Comparison of ENCODE assay signal across 21 cellular contexts in the genomic region with DNA sequence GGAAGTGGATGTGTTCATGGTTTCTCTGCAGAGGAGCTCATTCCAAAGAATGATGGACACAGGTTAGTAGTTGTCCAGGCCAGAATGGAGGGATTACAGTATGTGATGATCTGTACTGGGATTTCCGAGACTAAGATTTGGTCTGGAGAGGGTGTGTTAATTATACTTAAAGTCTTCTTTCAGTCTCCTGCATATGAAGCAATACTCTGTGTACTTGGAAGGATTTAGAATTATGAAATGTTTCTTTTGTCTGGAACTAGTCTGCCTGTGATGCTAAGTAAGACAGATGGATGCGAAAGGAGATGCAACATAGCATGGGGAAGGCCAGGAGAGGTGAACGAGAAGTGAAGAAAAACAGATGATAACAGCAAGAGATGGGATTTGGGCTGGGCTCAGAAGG.
A peak's percentile ranks its signal among the peaks of the same experiment; 100 is the strongest.
DNase-seq lines count a peak whose midpoint lies in the region; ATAC-seq and TF ChIP-seq lines count a peak whose summit lies in the region.
"Had no signal": no experiment of that assay in that cellular context is flagged by ENCODE, and none has a peak within 500 bp of the region (broad histone marks: within the 10 kb centered on the region; RNA-seq: fewer than 3 reads in every experiment).

No MANE protein-coding gene starts in this region.

- H3K4me1 ChIP-seq in BLaER1 (peaks cover 46% of the 10 kb centered on the region), PC-3 (ENCODE audit: insufficient read depth, low read length) (peaks cover 28% of the 10 kb centered on the region), left lung (peaks cover 3 to 19% of the 10 kb centered on the region in 2 donors)
- H3K4me1 ChIP-seq: colonic mucosa, HAP-1 had no signal

- no peaks in the 10 kb centered on the region for H3K9me2 ChIP-seq in PC-3 (replicated peaks; ENCODE audit: low read length)

- H3K4me3 ChIP-seq in BLaER1 (no peak overlapping the region), PC-3 (ENCODE audit: low read length) (no peak overlapping the region), left lung (no peak overlapping the region)
- H3K4me3 ChIP-seq: colonic mucosa, HAP-1, skin epidermis, thyroid gland had no signal

- no peak overlapping the region for H3K27ac Mint-ChIP-seq in natural killer cell
- H3K27ac Mint-ChIP-seq: activated naive CD4-positive, alpha-beta T cell treated with anti-CD3 and anti-CD28 coated beads, Interleukin-2, amount 10 ng/mL, durations not matched to agents 7 days and 5 days; activated T-cell treated with anti-CD3 and anti-CD28 coated beads, Interleukin-2, amount 50 U/mL, for 24 hours; CD8-positive, alpha-beta memory T cell; natural killer cell treated with Interleukin-12 subunit alpha and Interleukin-12 subunit beta and Interleukin-15 and Interleukin-18, amount 100 ng/mL, for 72 hours had no signal

- H3K36me3 Mint-ChIP-seq in natural killer cell, result no peaks in the 10 kb centered on the region
- H3K36me3 Mint-ChIP-seq: activated naive CD4-positive, alpha-beta T cell treated with anti-CD3 and anti-CD28 coated beads, Interleukin-2, amount 10 ng/mL, durations not matched to agents 7 days and 5 days; CD8-positive, alpha-beta memory T cell; natural killer cell treated with Interleukin-12 subunit alpha and Interleukin-12 subunit beta and Interleukin-15 and Interleukin-18, amount 100 ng/mL, for 72 hours had no signal

- no TSS peak for BruUV-seq in PC-3 (replicated peaks; lab: Mats Ljungman, UMichigan)

- no peak for ATAC-seq in PC-3
- peak; percentile 75 for ATAC-seq in esophagus mucosa
- ATAC-seq in left lung, result peak; percentile 39
- no peak for ATAC-seq in GM19397 (IDR thresholded peaks at IDR 0.05; ENCODE audit: unreplicated experiment)
- no peak for ATAC-seq in natural killer cell
- ATAC-seq: stimulated activated naive CD8-positive, alpha-beta T cell treated with anti-CD3 and anti-CD28 coated beads, Interleukin-15, Interleukin-2, amounts not matched to agents 100 U/mL and 50 U/mL, for 24 hours had no signal

- DNase-seq in PC-3, result no peak
- DNase-seq in left lung, result no peak
- no peak for DNase-seq in NK-92 (lab: John Stamatoyannopoulos, UW; ENCODE audit: unreplicated experiment)
- DNase-seq in natural killer cell, result no peak
- DNase-seq in NCI-H1694 (lab: John Stamatoyannopoulos, UW), result no peak
- DNase-seq: activated CD4-positive, CD25-positive, alpha-beta regulatory T cell treated with anti-CD3 and anti-CD28 coated beads, Interleukin-2, amount 50 U/mL, for 72 hours; activated naive CD4-positive, alpha-beta T cell treated with anti-CD3 and anti-CD28 coated beads, Interleukin-2, amount 10 ng/mL, durations not matched to agents 7 days and 5 days; activated T-cell treated with anti-CD3 and anti-CD28 coated beads, Interleukin-2, amount 50 U/mL, for 24 hours; CD8-positive, alpha-beta memory T cell; DMS79 treated with DMSO at 0.1 percent for 48 hours; NCI-H1417 treated with DMSO at 0.1 percent for 48 hours; NCI-H524; stimulated activated naive CD8-positive, alpha-beta T cell treated with anti-CD3 and anti-CD28 coated beads, Interleukin-15, Interleukin-2, amounts not matched to agents 100 U/mL and 50 U/mL, for 24 hours had no signal

- CTCF ChIA-PET in PC-3 (lab: Charles Lee), result no interaction called here

- peaks cover 0 to 10% of the 10 kb centered on the region in 2 donors for H3K4me1 Mint-ChIP-seq in natural killer cell
- H3K4me1 Mint-ChIP-seq: activated naive CD4-positive, alpha-beta T cell treated with anti-CD3 and anti-CD28 coated beads, Interleukin-2, amount 10 ng/mL, durations not matched to agents 7 days and 5 days had no signal

- intact Hi-C loops in PC-3 (cut with micrococcal nuclease), result no loop called here
- intact Hi-C loops in left lung (cut with DNase I), result no loop called here
- intact Hi-C loops in natural killer cell (cut with micrococcal nuclease), result no loop called here

- no peaks in the 10 kb centered on the region for H3K79me2 ChIP-seq in PC-3 (ENCODE audit: low read length)

- H3K9me3 ChIP-seq in BLaER1 (no peaks in the 10 kb centered on the region), PC-3 (ENCODE audit: low read length) (no peaks in the 10 kb centered on the region), left lung (no peaks in the 10 kb centered on the region)
- H3K9me3 ChIP-seq: colonic mucosa, HAP-1, thyroid gland had no signal

- H3K9me3 Mint-ChIP-seq in natural killer cell, result no peaks in the 10 kb centered on the region
- H3K9me3 Mint-ChIP-seq: activated naive CD4-positive, alpha-beta T cell treated with anti-CD3 and anti-CD28 coated beads, Interleukin-2, amount 10 ng/mL, durations not matched to agents 7 days and 5 days; activated T-cell treated with anti-CD3 and anti-CD28 coated beads, Interleukin-2, amount 50 U/mL, for 24 hours; natural killer cell treated with Interleukin-12 subunit alpha and Interleukin-12 subunit beta and Interleukin-15 and Interleukin-18, amount 100 ng/mL, for 72 hours had no signal

- H2AFZ ChIP-seq in PC-3 (ENCODE audit: low read length), result no peak overlapping the region

- no peaks in the 10 kb centered on the region for H3F3A ChIP-seq in PC-3 (ENCODE audit: low read length, unreplicated experiment)

- no peak overlapping the region for H3K4me3 Mint-ChIP-seq in natural killer cell
- H3K4me3 Mint-ChIP-seq: activated naive CD4-positive, alpha-beta T cell treated with anti-CD3 and anti-CD28 coated beads, Interleukin-2, amount 10 ng/mL, durations not matched to agents 7 days and 5 days; activated T-cell treated with anti-CD3 and anti-CD28 coated beads, Interleukin-2, amount 50 U/mL, for 24 hours; CD8-positive, alpha-beta memory T cell; natural killer cell treated with Interleukin-12 subunit alpha and Interleukin-12 subunit beta and Interleukin-15 and Interleukin-18, amount 100 ng/mL, for 72 hours had no signal

- no peak overlapping the region for H3K27ac ChIP-seq in BLaER1
- peak overlapping the region; percentile 49 for H3K27ac ChIP-seq in PC-3 (ENCODE audit: low read length)
- H3K27ac ChIP-seq in left lung, result peak overlapping the region in 1 of 2 donors; percentile 11
- H3K27ac ChIP-seq: colonic mucosa, skin epidermis, thyroid gland had no signal

- no peaks in the 10 kb centered on the region for H3K27me3 ChIP-seq in BLaER1
- no peaks in the 10 kb centered on the region for H3K27me3 ChIP-seq in PC-3 (ENCODE audit: low read length)
- no peaks in the 10 kb centered on the region for H3K27me3 ChIP-seq in left lung
- H3K27me3 ChIP-seq: colonic mucosa, thyroid gland had no signal

- H3K36me3 ChIP-seq in BLaER1 (no peaks in the 10 kb centered on the region), PC-3 (ENCODE audit: low read depth, low read length) (no peaks in the 10 kb centered on the region), left lung (no peaks in the 10 kb centered on the region)
- H3K36me3 ChIP-seq: colonic mucosa, HAP-1, thyroid gland had no signal

- POLR2A ChIA-PET in PC-3 (lab: Charles Lee; ENCODE audit: unreplicated experiment), result interaction anchor here (0.6 kb wide), 2 partner anchors 103 to 154 kb away, joined by 3 read pairs; no protein-coding TSS in a partner anchor

- TF ChIP-seq CTCF in PC-3 (conservative IDR thresholded peaks at IDR 0.05; ENCODE audit: low read depth, low read length) (no peak), left lung (IDR thresholded peaks at IDR 0.05) (no peak), natural killer cell (IDR thresholded peaks at IDR 0.05) (no peak)

- H3K4me2 ChIP-seq in BLaER1 (peak overlapping the region; percentile 55), PC-3 (ENCODE audit: low read length) (no peak overlapping the region)

- H3K27me3 Mint-ChIP-seq in natural killer cell (ENCODE audit: low read depth in 2 of 2), result peaks cover 0 to 3% of the 10 kb centered on the region in 2 donors
- H3K27me3 Mint-ChIP-seq: activated naive CD4-positive, alpha-beta T cell treated with anti-CD3 and anti-CD28 coated beads, Interleukin-2, amount 10 ng/mL, durations not matched to agents 7 days and 5 days had no signal

- no peaks in the 10 kb centered on the region for H4K20me1 ChIP-seq in BLaER1
- no peaks in the 10 kb centered on the region for H4K20me1 ChIP-seq in PC-3 (ENCODE audit: low read length)

- no peak overlapping the region for H3K9ac ChIP-seq in BLaER1
- no peak overlapping the region for H3K9ac ChIP-seq in PC-3 (ENCODE audit: low read length)

Comparison
In these comparisons a context has a peak if more than half of its experiments do, and no peak if none do; other contexts are left out.
1. ATAC-seq: peak in esophagus mucosa (single experiment) and left lung (single experiment); none in PC-3 (single experiment), GM19397 (single experiment) and natural killer cell (0 of 3).